In the genomic region with DNA sequence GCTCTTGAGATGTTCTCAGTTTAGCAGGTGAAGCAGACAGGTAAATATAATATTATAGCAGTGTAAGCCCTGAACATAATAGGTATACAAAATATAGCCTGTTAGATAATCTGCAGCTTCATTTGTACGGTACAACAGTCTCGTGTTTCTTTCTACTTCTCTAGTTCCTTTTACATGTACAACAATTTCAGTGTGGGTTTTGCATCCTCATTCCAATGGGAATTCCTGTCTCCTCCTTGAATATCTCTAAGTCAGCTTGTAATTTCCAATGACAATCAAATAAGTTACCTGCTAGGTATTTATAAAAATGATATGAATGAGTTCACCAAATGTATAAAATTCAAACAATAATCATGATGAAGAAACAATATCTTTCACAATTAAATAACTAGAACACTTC, we compare ENCODE assay signal across 24 cellular contexts.
"Had no signal": no experiment of that assay in that cellular context is flagged by ENCODE, and none has a peak within 500 bp of the region (broad histone marks: within the 10 kb centered on the region; RNA-seq: fewer than 3 reads in every experiment).

No MANE protein-coding gene starts in this region.

- H3K36me3 ChIP-seq: colonic mucosa, esophagus muscularis mucosa, esophagus squamous epithelium, gastrocnemius medialis, gastroesophageal sphincter, heart left ventricle, heart right ventricle had no signal

- DNase-seq: colonic mucosa; cortex of kidney; dermis blood vessel endothelial cell; dorsolateral prefrontal cortex; effector CD4-positive, alpha-beta T cell; effector CD8-positive, alpha-beta T cell; effector memory CD4-positive, alpha-beta T cell; effector memory CD8-positive, alpha-beta T cell; endodermal cell; erythroblast; esophagus squamous epithelium; foreskin fibroblast; foreskin keratinocyte; foreskin melanocyte; gastrocnemius medialis; glutamatergic neuron; head of caudate nucleus; heart left ventricle; heart right ventricle had no signal

- H3K27ac ChIP-seq: colonic mucosa, coronary artery, dorsolateral prefrontal cortex, epithelial cell of prostate, esophagus muscularis mucosa, esophagus squamous epithelium, foreskin keratinocyte, gastrocnemius medialis, gastroesophageal sphincter, heart left ventricle, heart right ventricle had no signal

- H3K4me3 ChIP-seq: colonic mucosa, coronary artery, dorsolateral prefrontal cortex, esophagus muscularis mucosa, esophagus squamous epithelium, gastrocnemius medialis, gastroesophageal sphincter, heart left ventricle, heart right ventricle had no signal

- H3K9me3 ChIP-seq: colonic mucosa, esophagus muscularis mucosa, esophagus squamous epithelium, gastrocnemius medialis, gastroesophageal sphincter, heart left ventricle, heart right ventricle had no signal

- H3K27me3 ChIP-seq: colonic mucosa, esophagus muscularis mucosa, esophagus squamous epithelium, foreskin keratinocyte, gastrocnemius medialis, gastroesophageal sphincter, heart left ventricle, heart right ventricle had no signal

- ATAC-seq: effector memory CD8-positive, alpha-beta T cell; esophagus mucosa; foreskin keratinocyte; gastrocnemius medialis; gastroesophageal sphincter; heart left ventricle; heart right ventricle had no signal
